Comparison of ENCODE assay signal across 15 cellular contexts in the genomic region with DNA sequence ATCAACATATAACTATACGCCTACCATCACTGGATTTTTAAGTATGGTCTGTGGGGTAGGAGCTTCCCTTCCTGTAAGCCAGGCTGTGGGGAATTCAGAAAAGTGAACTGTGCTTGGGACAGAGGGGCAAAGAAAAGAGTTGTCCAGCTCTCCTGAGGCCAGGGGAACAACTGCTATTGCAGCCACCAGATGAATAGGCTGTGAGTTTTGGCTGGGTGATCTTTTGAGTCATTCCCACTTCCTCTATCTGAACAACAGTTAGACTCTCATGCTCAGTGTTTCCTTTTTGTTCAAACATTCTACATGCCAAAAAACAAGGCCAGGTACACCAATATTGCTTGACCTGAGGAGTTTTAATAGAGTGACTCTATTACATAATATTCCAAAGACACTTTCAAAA.
"Had no signal": no experiment of that assay in that cellular context is flagged by ENCODE, and none has a peak within 500 bp of the region (broad histone marks: within the 10 kb centered on the region; RNA-seq: fewer than 3 reads in every experiment).

No MANE protein-coding gene starts in this region.

- H3K36me3 ChIP-seq: adrenal gland, lower lobe of right lung, right lobe of liver, stomach had no signal

- H3K4me1 ChIP-seq: lower lobe of right lung, parathyroid adenoma, right lobe of liver, stomach had no signal

- H3K9me3 Mint-ChIP-seq: type B pancreatic cell had no signal

- H3K27me3 Mint-ChIP-seq: activated naive CD4-positive, alpha-beta T cell treated with anti-CD3 and anti-CD28 coated beads, Interleukin-2, amount 50 U/mL, for 24 hours; natural killer cell treated with Interleukin-12 subunit alpha and Interleukin-12 subunit beta and Interleukin-15 and Interleukin-18, amount 100 ng/mL, for 72 hours; type B pancreatic cell had no signal

- H3K27ac ChIP-seq: adrenal gland, hepatocyte, lower lobe of right lung, parathyroid adenoma, right lobe of liver, stomach had no signal

- DNase-seq: activated CD4-positive, alpha-beta T cell treated with anti-CD3 and anti-CD28 coated beads, Interleukin-2, amount 50 U/mL, for 4 hours; activated gamma-delta T cell; adrenal gland; lower lobe of right lung; right lobe of liver; stimulated activated CD4-positive, alpha-beta T cell treated with anti-CD3 and anti-CD28 coated beads, Interleukin-4, amount 100 ng/mL, for 24 hours; stomach; T-helper 2 cell had no signal

- H3K27me3 ChIP-seq: adrenal gland, hepatocyte, right lobe of liver, stomach had no signal

- H3K4me2 ChIP-seq: hepatocyte had no signal

- H3K79me2 ChIP-seq: hepatocyte, parathyroid adenoma had no signal

- H3K4me3 ChIP-seq: adrenal gland, hepatocyte, lower lobe of right lung, right lobe of liver, stomach had no signal

- H3K36me3 Mint-ChIP-seq: activated naive CD4-positive, alpha-beta T cell treated with anti-CD3 and anti-CD28 coated beads, Interleukin-2, amount 50 U/mL, for 24 hours; stimulated activated effector memory CD8-positive, alpha-beta T cell treated with anti-CD3 and anti-CD28 coated beads, Interleukin-12 subunit alpha, Interleukin-12 subunit beta, amount 100 ng/mL, for 72 hours; type B pancreatic cell had no signal

- H3K9me3 ChIP-seq: adrenal gland, lower lobe of right lung, right lobe of liver had no signal

- H3K4me1 Mint-ChIP-seq: activated naive CD4-positive, alpha-beta T cell treated with anti-CD3 and anti-CD28 coated beads, Interleukin-2, amount 50 U/mL, for 24 hours; stimulated activated effector memory CD8-positive, alpha-beta T cell treated with anti-CD3 and anti-CD28 coated beads, Interleukin-12 subunit alpha, Interleukin-12 subunit beta, amount 100 ng/mL, for 72 hours had no signal

- H2AFZ ChIP-seq: hepatocyte, parathyroid adenoma had no signal

- ATAC-seq: lower lobe of right lung; natural killer cell treated with Interleukin-12 subunit alpha and Interleukin-12 subunit beta and Interleukin-15 and Interleukin-18, amount 100 ng/mL, for 72 hours; right lobe of liver; stimulated activated effector memory CD8-positive, alpha-beta T cell treated with anti-CD3 and anti-CD28 coated beads, Interleukin-12 subunit alpha, Interleukin-12 subunit beta, amount 100 ng/mL, for 72 hours had no signal

- H3K4me3 Mint-ChIP-seq: activated naive CD4-positive, alpha-beta T cell treated with anti-CD3 and anti-CD28 coated beads, Interleukin-2, amount 50 U/mL, for 24 hours; mesothelial cell of epicardium; natural killer cell treated with Interleukin-12 subunit alpha and Interleukin-12 subunit beta and Interleukin-15 and Interleukin-18, amount 100 ng/mL, for 72 hours; stimulated activated effector memory CD8-positive, alpha-beta T cell treated with anti-CD3 and anti-CD28 coated beads, Interleukin-12 subunit alpha, Interleukin-12 subunit beta, amount 100 ng/mL, for 72 hours; type B pancreatic cell had no signal

- H3K9ac ChIP-seq: parathyroid adenoma had no signal

- H3K27ac Mint-ChIP-seq: activated naive CD4-positive, alpha-beta T cell treated with anti-CD3 and anti-CD28 coated beads, Interleukin-2, amount 50 U/mL, for 24 hours; mesothelial cell of epicardium; natural killer cell treated with Interleukin-12 subunit alpha and Interleukin-12 subunit beta and Interleukin-15 and Interleukin-18, amount 100 ng/mL, for 72 hours; stimulated activated effector memory CD8-positive, alpha-beta T cell treated with anti-CD3 and anti-CD28 coated beads, Interleukin-12 subunit alpha, Interleukin-12 subunit beta, amount 100 ng/mL, for 72 hours; type B pancreatic cell had no signal
